ENCODE assay signal across 16 cellular contexts in genomic region chr1:207793327-207793726, GRCh38.
"Had no signal": no experiment of that assay in that cellular context is flagged by ENCODE, and none has a peak within 500 bp of the region (broad histone marks: within the 10 kb centered on the region; RNA-seq: fewer than 3 reads in every experiment).

No MANE protein-coding gene starts in this region.

- H3K4me3 ChIP-seq: lower lobe of right lung, neural progenitor cell, upper lobe of left lung had no signal

- DNase-seq: activated B cell treated with CpG ODN at 0.5 μM for 24 hours; activated CD4-positive, alpha-beta memory T cell treated with anti-CD3 and anti-CD28 coated beads for 36 hours; activated CD4-positive, alpha-beta T cell treated with anti-CD3 and anti-CD28 coated beads for 4 hours; activated gamma-delta T cell; central memory CD4-positive, alpha-beta T cell; effector memory CD4-positive, alpha-beta T cell; foreskin keratinocyte; immature natural killer cell; lower lobe of right lung; naive thymus-derived CD8-positive, alpha-beta T cell; stimulated activated CD4-positive, alpha-beta T cell treated with anti-CD3 and anti-CD28 coated beads, Interleukin-4, amount 100 ng/mL, for 1 hour; stimulated activated naive CD4-positive, alpha-beta T cell; upper lobe of left lung had no signal

- H3K27me3 ChIP-seq: foreskin keratinocyte, neural progenitor cell, upper lobe of left lung had no signal

- ATAC-seq: activated naive CD4-positive, alpha-beta T cell treated with anti-CD3 and anti-CD28 coated beads, Interleukin-2, amount 50 U/mL, for 72 hours; foreskin keratinocyte; left lobe of liver; lower lobe of right lung; naive thymus-derived CD8-positive, alpha-beta T cell had no signal

- H3K27me3 Mint-ChIP-seq: activated B cell treated with CpG ODN at 0.5 μM for 24 hours; activated CD4-positive, alpha-beta memory T cell treated with anti-CD3 and anti-CD28 coated beads for 36 hours; naive thymus-derived CD8-positive, alpha-beta T cell had no signal

- H3K9me3 Mint-ChIP-seq: activated B cell treated with CpG ODN at 0.5 μM for 24 hours; activated CD4-positive, alpha-beta memory T cell treated with anti-CD3 and anti-CD28 coated beads for 36 hours; activated naive CD4-positive, alpha-beta T cell treated with anti-CD3 and anti-CD28 coated beads, Interleukin-2, amount 50 U/mL, for 72 hours; immature natural killer cell; naive thymus-derived CD8-positive, alpha-beta T cell; neural progenitor cell had no signal

- H3K4me3 Mint-ChIP-seq: activated B cell treated with CpG ODN at 0.5 μM for 24 hours; activated CD4-positive, alpha-beta memory T cell treated with anti-CD3 and anti-CD28 coated beads for 36 hours; immature natural killer cell; naive thymus-derived CD8-positive, alpha-beta T cell; neural progenitor cell had no signal

- H3K4me1 Mint-ChIP-seq: neural progenitor cell had no signal

- H3K36me3 Mint-ChIP-seq: activated naive CD4-positive, alpha-beta T cell treated with anti-CD3 and anti-CD28 coated beads, Interleukin-2, amount 50 U/mL, for 72 hours had no signal

- H3K27ac ChIP-seq: foreskin keratinocyte, lower lobe of right lung, neural progenitor cell, upper lobe of left lung had no signal

- H3K9ac ChIP-seq: neural progenitor cell had no signal

- H3K9me3 ChIP-seq: lower lobe of right lung, upper lobe of left lung had no signal

- H3K36me3 ChIP-seq: neural progenitor cell had no signal

- H3K4me1 ChIP-seq: neural progenitor cell had no signal

- H3K27ac Mint-ChIP-seq: activated B cell treated with CpG ODN at 0.5 μM for 24 hours; activated CD4-positive, alpha-beta memory T cell treated with anti-CD3 and anti-CD28 coated beads for 36 hours; activated naive CD4-positive, alpha-beta T cell treated with anti-CD3 and anti-CD28 coated beads, Interleukin-2, amount 50 U/mL, for 72 hours; neural progenitor cell had no signal
